Comparison of ENCODE assay signal across 20 cellular contexts in genomic region chr2:126643972-126644371, GRCh38. TPM values are rescaled to one million over a fixed set of nuclear protein-coding genes. Genes with fewer than 3 reads are reported as not detected.
A peak's percentile ranks its signal among the peaks of the same experiment; 100 is the strongest.
DNase-seq lines count a peak whose midpoint lies in the region; ATAC-seq, FAIRE-seq and TF ChIP-seq lines count a peak whose summit lies in the region.
"Had no signal": no experiment of that assay in that cellular context is flagged by ENCODE, and none has a peak within 500 bp of the region (broad histone marks: within the 10 kb centered on the region; RNA-seq: fewer than 3 reads in every experiment).

No MANE protein-coding gene starts in this region.

- H3K9me1 ChIP-seq in K562 (ENCODE audit: control insufficient read depth, insufficient read depth, low read length), result no peaks in the 10 kb centered on the region

- H3K27me3 Mint-ChIP-seq in activated CD8-positive, alpha-beta T cell treated with anti-CD3 and anti-CD28 coated beads, Interleukin-2, amount 10 ng/mL, durations not matched to agents 7 days and 5 days (ENCODE audit: low read depth), result no peaks in the 10 kb centered on the region
- no peaks in the 10 kb centered on the region for H3K27me3 Mint-ChIP-seq in activated CD8-positive, alpha-beta T cell treated with anti-CD3 and anti-CD28 coated beads for 36 hours
- peaks cover 8% of the 10 kb centered on the region for H3K27me3 Mint-ChIP-seq in nephron progenitor cell (ENCODE audit: low read depth, poor library complexity)

- TF ChIP-seq RAD21 in K562 (CRISPR knock-in tag; conservative IDR thresholded peaks at IDR 0.05 in 1 of 2, IDR thresholded peaks at IDR 0.05 in 1 of 2), result no peak

- POLR2A ChIA-PET in activated CD8-positive, alpha-beta T cell treated with anti-CD3 and anti-CD28 coated beads, Interleukin-2, amount 10 ng/mL, durations not matched to agents 7 days and 5 days (lab: Charles Lee), result interaction anchor here (1.1 kb wide), 1 partner anchor 20 kb away, joined by 4 read pairs; no protein-coding TSS in a partner anchor
- POLR2A ChIA-PET in activated CD8-positive, alpha-beta T cell treated with anti-CD3 and anti-CD28 coated beads for 36 hours (lab: Charles Lee), result interaction anchor here (1.3 kb wide), 1 partner anchor 12 kb away, joined by 4 read pairs; the partner anchor contains the start of gene GYPC
- POLR2A ChIA-PET in K562 (lab: Yijun Ruan, JAX), result interaction anchor here (0.8 to 2.5 kb wide), 3 partner anchors 9 to 21 kb away, joined by 3 to 9 read pairs (median 5); no protein-coding TSS in a partner anchor

- WGBS in K562 (ENCODE audit: insufficient coverage, low coverage, missing lambda C conversion rate), result 70% methylated on average over 3 of the region's 3 CpGs
- 60 to 75% methylated on average over 3 of the region's 3 CpGs for WGBS in body of pancreas, 2 donors

- peak; percentile 14 for DNase-seq in activated CD8-positive, alpha-beta T cell treated with anti-CD3 and anti-CD28 coated beads, Interleukin-2, amount 10 ng/mL, durations not matched to agents 7 days and 5 days
- no peak for DNase-seq in activated CD8-positive, alpha-beta T cell treated with anti-CD3 and anti-CD28 coated beads for 36 hours
- DNase-seq in K562 (ENCODE audit: extremely low read depth in 1 of 4, low spot score in 3 of 4) (no peak), nephron progenitor cell (no peak), body of pancreas (no peak), HPDE6-E6E7 (ENCODE audit: extremely low spot score) (no peak), cerebellar nuclear complex (lab: John Stamatoyannopoulos, UW) (no peak), erythroblast (lab: John Stamatoyannopoulos, UW) (no peak)
- DNase-seq: DMS153; IMR-90; NCI-H1105 treated with DMSO at 0.1 percent for 48 hours; NCI-H187 treated with DMSO at 0.1 percent for 48 hours; NCI-H2171; NCI-H446; NCI-H69; NK-92 treated with Interleukin-12 subunit alpha and Interleukin-12 subunit beta, amount 100 ng/mL, for 24 hours; PC-3 had no signal

- H4K20me1 ChIP-seq in K562 (replicated peaks; ENCODE audit: control insufficient read depth, insufficient read depth, low read length), result no peaks in the 10 kb centered on the region

- no peak overlapping the region for H3K4me3 ChIP-seq in K562
- H3K4me3 ChIP-seq in body of pancreas, result no peak overlapping the region

- H3K9me3 ChIP-seq in K562 (replicated peaks; ENCODE audit: control insufficient read depth, insufficient read depth, low read depth, low read length) (no peaks in the 10 kb centered on the region), body of pancreas (no peaks in the 10 kb centered on the region)

- H3K4me2 ChIP-seq in K562 (ENCODE audit: insufficient read depth, low read length), result peak overlapping the region; percentile 56; the same call in 1 of the 2 replicates

- no TSS peak for BruUV-seq in K562 (replicated peaks; lab: Mats Ljungman, UMichigan)

- no peaks in the 10 kb centered on the region for H3K9me3 Mint-ChIP-seq in activated CD8-positive, alpha-beta T cell treated with anti-CD3 and anti-CD28 coated beads, Interleukin-2, amount 10 ng/mL, durations not matched to agents 7 days and 5 days (ENCODE audit: insufficient read depth)
- H3K9me3 Mint-ChIP-seq in activated CD8-positive, alpha-beta T cell treated with anti-CD3 and anti-CD28 coated beads for 36 hours, result no peaks in the 10 kb centered on the region
- no peaks in the 10 kb centered on the region for H3K9me3 Mint-ChIP-seq in nephron progenitor cell

- no peaks in the 10 kb centered on the region for H3K36me3 Mint-ChIP-seq in activated CD8-positive, alpha-beta T cell treated with anti-CD3 and anti-CD28 coated beads, Interleukin-2, amount 10 ng/mL, durations not matched to agents 7 days and 5 days (ENCODE audit: low read depth)
- H3K36me3 Mint-ChIP-seq in activated CD8-positive, alpha-beta T cell treated with anti-CD3 and anti-CD28 coated beads for 36 hours (ENCODE audit: low read depth), result no peaks in the 10 kb centered on the region
- no peaks in the 10 kb centered on the region for H3K36me3 Mint-ChIP-seq in nephron progenitor cell (ENCODE audit: low read depth)

- H3K27ac ChIP-seq in K562 (ENCODE audit: extremely low read depth, low read depth, low read length) (peak overlapping the region; percentile 66), body of pancreas (no peak overlapping the region)
- H3K27ac ChIP-seq: 22Rv1, RWPE1 had no signal

- TF ChIP-seq EP300 in K562 (IDR thresholded peaks at IDR 0.05; ENCODE audit: low read length), result no peak

- no peak for TF ChIP-seq POLR2A in K562 (conservative IDR thresholded peaks at IDR 0.05)
- TF ChIP-seq POLR2A in body of pancreas (IDR thresholded peaks at IDR 0.05), result no peak
- no peak for TF ChIP-seq POLR2A in erythroblast (IDR thresholded peaks at IDR 0.05; ENCODE audit: low read length)

- H3K4me1 Mint-ChIP-seq in activated CD8-positive, alpha-beta T cell treated with anti-CD3 and anti-CD28 coated beads, Interleukin-2, amount 10 ng/mL, durations not matched to agents 7 days and 5 days (ENCODE audit: low read depth), result peaks cover 4% of the 10 kb centered on the region
- H3K4me1 Mint-ChIP-seq in activated CD8-positive, alpha-beta T cell treated with anti-CD3 and anti-CD28 coated beads for 36 hours (ENCODE audit: low read depth), result peaks cover 4% of the 10 kb centered on the region
- peaks cover 24% of the 10 kb centered on the region for H3K4me1 Mint-ChIP-seq in nephron progenitor cell

- H3K27ac Mint-ChIP-seq in activated CD8-positive, alpha-beta T cell treated with anti-CD3 and anti-CD28 coated beads, Interleukin-2, amount 10 ng/mL, durations not matched to agents 7 days and 5 days, result no peak overlapping the region
- H3K27ac Mint-ChIP-seq in activated CD8-positive, alpha-beta T cell treated with anti-CD3 and anti-CD28 coated beads for 36 hours, result no peak overlapping the region
- H3K27ac Mint-ChIP-seq in nephron progenitor cell, result peak overlapping the region; percentile 8

- ATAC-seq in activated CD8-positive, alpha-beta T cell treated with anti-CD3 and anti-CD28 coated beads, Interleukin-2, amount 10 ng/mL, durations not matched to agents 7 days and 5 days, result no peak
- no peak for ATAC-seq in activated CD8-positive, alpha-beta T cell treated with anti-CD3 and anti-CD28 coated beads for 36 hours
- ATAC-seq in K562 (no peak), body of pancreas (no peak)
- ATAC-seq: PC-3 had no signal

- H3K4me1 ChIP-seq in K562 (replicated peaks in 1 of 2; ENCODE audit: control insufficient read depth in 2 of 2, insufficient read depth in 2 of 2, low read length in 2 of 2) (peaks cover 28 to 70% of the 10 kb centered on the region in 2 experiments), body of pancreas (no peaks in the 10 kb centered on the region)

- no peak for TF ChIP-seq CTCF in activated CD8-positive, alpha-beta T cell treated with anti-CD3 and anti-CD28 coated beads for 36 hours (IDR thresholded peaks at IDR 0.05)
- TF ChIP-seq CTCF in K562 (IDR thresholded peaks at IDR 0.05 in 2 of 3, conservative IDR thresholded peaks at IDR 0.05 in 1 of 3; ENCODE audit: insufficient read depth in 2 of 3, low read depth in 1 of 3, low read length in 3 of 3) (no peak), nephron progenitor cell (IDR thresholded peaks at IDR 0.05) (no peak), body of pancreas (IDR thresholded peaks at IDR 0.05) (no peak)

- peak overlapping the region in 1 of 2 experiments; percentile 22; a peak in 2 of 4 replicates for H3K9ac ChIP-seq in K562 (ENCODE audit: insufficient read depth in 1 of 2, low read depth in 2 of 2, low read length in 2 of 2)

- in situ Hi-C loops in K562 (cut with MboI), result no loop called here

- no peaks in the 10 kb centered on the region for H3K36me3 ChIP-seq in K562 (ENCODE audit: control insufficient read depth, insufficient read depth, low read length)
- H3K36me3 ChIP-seq in body of pancreas (replicated peaks in 1 of 2; ENCODE audit: insufficient read depth in 1 of 2, low read depth in 2 of 2), result no peaks in the 10 kb centered on the region

- CTCF ChIA-PET in activated CD8-positive, alpha-beta T cell treated with anti-CD3 and anti-CD28 coated beads, Interleukin-2, amount 10 ng/mL, durations not matched to agents 7 days and 5 days (lab: Charles Lee), result interaction anchor here (1.4 to 2.3 kb wide), 3 partner anchors 8 to 116 kb away, joined by 4 to 6 read pairs (median 6); no protein-coding TSS in a partner anchor
- CTCF ChIA-PET in activated CD8-positive, alpha-beta T cell treated with anti-CD3 and anti-CD28 coated beads for 36 hours (lab: Charles Lee), result interaction anchor here (0.8 to 1.8 kb wide), 3 partner anchors 9 to 133 kb away, joined by 3 to 5 read pairs (median 4); no protein-coding TSS in a partner anchor
- CTCF ChIA-PET in K562 (lab: Yijun Ruan, JAX; ENCODE audit: low intra/inter-chr PET ratio), result no interaction called here

- FAIRE-seq in K562 (lab: Jason Lieb, UNC), result no peak

- intact Hi-C loops in activated CD8-positive, alpha-beta T cell treated with anti-CD3 and anti-CD28 coated beads for 36 hours (cut with micrococcal nuclease), result no loop called here
- intact Hi-C loops in K562 (cut with micrococcal nuclease), result loop anchor here (10.0 kb wide), 1 partner anchor 1551 kb away; no protein-coding TSS in a partner anchor
- intact Hi-C loops in body of pancreas (cut with DNase I), result no loop called here

- H2AFZ ChIP-seq in K562 (ENCODE audit: low read depth, low read length), result peak overlapping the region; percentile 69

- H3K4me3 Mint-ChIP-seq in activated CD8-positive, alpha-beta T cell treated with anti-CD3 and anti-CD28 coated beads, Interleukin-2, amount 10 ng/mL, durations not matched to agents 7 days and 5 days, result no peak overlapping the region
- no peak overlapping the region for H3K4me3 Mint-ChIP-seq in activated CD8-positive, alpha-beta T cell treated with anti-CD3 and anti-CD28 coated beads for 36 hours
- peak overlapping the region; percentile 20 for H3K4me3 Mint-ChIP-seq in nephron progenitor cell

- H3K27me3 ChIP-seq in K562 (ENCODE audit: control insufficient read depth in 2 of 2, insufficient read depth in 2 of 2, low read length in 2 of 2), result no peaks in the 10 kb centered on the region
- no peaks in the 10 kb centered on the region for H3K27me3 ChIP-seq in body of pancreas

- no peaks in the 10 kb centered on the region for H3K79me2 ChIP-seq in K562 (ENCODE audit: control insufficient read depth, insufficient read depth, low read length)

RNA-seq across cellular contexts. Expression of gene GYPC, which starts 12.0 kb away (rescaled TPM):
- total RNA-seq in activated CD8-positive, alpha-beta T cell treated with anti-CD3 and anti-CD28 coated beads, Interleukin-2, amount 10 ng/mL, durations not matched to agents 7 days and 5 days, result 100 to 1,000 TPM; 163 to 168 TPM
- 100 to 1,000 TPM; 172 to 173 TPM for total RNA-seq in activated CD8-positive, alpha-beta T cell treated with anti-CD3 and anti-CD28 coated beads for 36 hours
- 120 and 158 TPM in 2 replicates for total RNA-seq in K562 (2011; cell fraction: chromatin; rRNA removed; ENCODE audit: low replicate concordance)
- total RNA-seq in K562 (2011; cell fraction: nucleolus; rRNA removed), result 166 and 169 TPM in 2 replicates
- 154 and 197 TPM in 2 replicates for total RNA-seq in K562 (2011; cell fraction: nucleoplasm; rRNA removed)
- total RNA-seq in K562 (2014; rRNA removed), result 282 and 367 TPM in 2 replicates
- 121 and 155 TPM in 2 replicates for total RNA-seq in K562 (2014; rRNA removed; fragmentation: Illumina TruSeq; extraction: Trizol)
- 174 and 181 TPM in 2 replicates for total RNA-seq in K562 (2015; rRNA removed; fragmentation: Illumina TruSeq; extraction: Trizol)
- 194 and 210 TPM in 2 replicates for total RNA-seq in K562 (2021)
- 241 and 252 TPM in 2 replicates for polyA plus RNA-seq in K562 (2011; rRNA removed)
- polyA plus RNA-seq in K562 (2011; cell fraction: cytosol; rRNA removed), result 439 and 540 TPM in 2 replicates
- polyA plus RNA-seq in K562 (2011; cell fraction: nucleus; rRNA removed), result 132 and 178 TPM in 2 replicates
- 183 and 349 TPM in 2 replicates for polyA plus RNA-seq in K562 (2012)
- 202 and 211 TPM in 2 replicates for polyA plus RNA-seq in K562 (2014; fragmentation: Illumina TruSeq; extraction: Trizol)
- polyA plus RNA-seq in K562 (2014; fragmentation: Nextera tagmentation; extraction: Ambion mirVana), result 10 to 100 TPM; 50.6 to 53.7 TPM
- 229 and 299 TPM in 2 replicates for polyA plus RNA-seq in K562 (2014; rRNA removed)
- 144 and 198 TPM in 2 replicates for polyA minus RNA-seq in K562 (2011; rRNA and poly(A)+ RNA removed)
- 95.9 and 113 TPM in 2 replicates for polyA minus RNA-seq in K562 (2011; cell fraction: cytosol; rRNA and poly(A)+ RNA removed)
- 29.8 and 52.5 TPM in 2 replicates for polyA minus RNA-seq in K562 (2011; cell fraction: nucleus; rRNA and poly(A)+ RNA removed)
- 10 to 100 TPM; 26.4 to 28.8 TPM for total RNA-seq in body of pancreas
- total RNA-seq: HT1080, PC-3 had no signal

Comparison
In these comparisons a context has a peak if more than half of its experiments do, and no peak if none do; other contexts are left out.
1. RNA of gene GYPC, which starts 12.0 kb away (total RNA-seq): 120 to 367 TPM in K562, 172 to 173 TPM in activated CD8-positive, alpha-beta T cell treated with anti-CD3 and anti-CD28 coated beads for 36 hours and 163 to 168 TPM in activated CD8-positive, alpha-beta T cell treated with anti-CD3 and anti-CD28 coated beads, Interleukin-2, amount 10 ng/mL, durations not matched to agents 7 days and 5 days; 26.4 to 28.8 TPM in body of pancreas; every median in the first group is over 4 times any median in the second.